Comparison of ENCODE assay signal across 16 cellular contexts in genomic region chr10:43208147-43209063, GRCh38. TPM values are rescaled to one million over a fixed set of nuclear protein-coding genes. Genes with fewer than 3 reads are reported as not detected.
DNase-seq lines count a peak whose midpoint lies in the region; ATAC-seq, FAIRE-seq and TF ChIP-seq lines count a peak whose summit lies in the region.
"Had no signal": no experiment of that assay in that cellular context is flagged by ENCODE, and none has a peak within 500 bp of the region (broad histone marks: within the 10 kb centered on the region; RNA-seq: fewer than 3 reads in every experiment).

No MANE protein-coding gene starts in this region.

- TF ChIP-seq EP300 in K562 (IDR thresholded peaks at IDR 0.05; ENCODE audit: low read length) = no peak

- H4K8ac ChIP-seq in mesenchymal stem cell (ENCODE audit: low read length) = no peak overlapping the region

- no peaks in the 10 kb centered on the region for H3K9me3 ChIP-seq in K562 (replicated peaks; ENCODE audit: control insufficient read depth, insufficient read depth, low read depth, low read length)
- H3K9me3 ChIP-seq in mesenchymal stem cell (ENCODE audit: control insufficient read depth, low read length) = no peaks in the 10 kb centered on the region

- H3K4me2 ChIP-seq in K562 (ENCODE audit: insufficient read depth, low read length) (no peak overlapping the region), mesenchymal stem cell (ENCODE audit: low read length, poor library complexity, severe bottlenecking) (no peak overlapping the region)

- TF ChIP-seq RAD21 in K562 (CRISPR knock-in tag; conservative IDR thresholded peaks at IDR 0.05 in 1 of 2, IDR thresholded peaks at IDR 0.05 in 1 of 2) = no peak

- H2BK120ac ChIP-seq in mesenchymal stem cell (ENCODE audit: low read depth, low read length) = no peak overlapping the region

- ATAC-seq in K562 = no peak
- ATAC-seq in HG02610 (IDR thresholded peaks at IDR 0.05; ENCODE audit: unreplicated experiment) = no peak
- no peak for ATAC-seq in GM18868 (IDR thresholded peaks at IDR 0.05; ENCODE audit: unreplicated experiment)
- ATAC-seq: CD8-positive, alpha-beta T cell; stimulated activated memory B cell treated with anti-CD40 and anti-IgM and Interleukin-4, amounts not matched to agents 10 μg/mL and 1 μg/mL and 100 μg/mL, for 72 hours had no signal

- no peak overlapping the region for H2BK12ac ChIP-seq in mesenchymal stem cell (ENCODE audit: low read length in 2 of 2)

- intact Hi-C loops in CD14-positive monocyte (cut with micrococcal nuclease) = loop anchor here (10.0 kb wide), 2 partner anchors 256 to 344 kb away; no protein-coding TSS in a partner anchor
- intact Hi-C loops in K562 (cut with micrococcal nuclease) = no loop called here

- TF ChIP-seq CTCF in CD14-positive monocyte (IDR thresholded peaks at IDR 0.05) = no peak
- TF ChIP-seq CTCF in K562 (IDR thresholded peaks at IDR 0.05 in 2 of 3, conservative IDR thresholded peaks at IDR 0.05 in 1 of 3; ENCODE audit: insufficient read depth in 2 of 3, low read depth in 1 of 3, low read length in 3 of 3) = no peak

- H3K27ac ChIP-seq in K562 (ENCODE audit: extremely low read depth, low read depth, low read length) = no peak overlapping the region
- no peak overlapping the region for H3K27ac ChIP-seq in mesenchymal stem cell (ENCODE audit: low read length, poor library complexity, severe bottlenecking)
- H3K27ac ChIP-seq: epithelial cell of prostate had no signal

- H3K4me1 ChIP-seq in K562 (replicated peaks in 1 of 2; ENCODE audit: control insufficient read depth in 2 of 2, insufficient read depth in 2 of 2, low read length in 2 of 2) (peaks cover 6 to 57% of the 10 kb centered on the region in 2 experiments; a peak in 3 of 5 replicates), mesenchymal stem cell (ENCODE audit: control insufficient read depth, insufficient read depth, low read depth, low read length) (peaks cover 16% of the 10 kb centered on the region)

- WGBS in K562 (ENCODE audit: insufficient coverage, low coverage, missing lambda C conversion rate) = 4% methylated on average over 16 of the region's 16 CpGs
- 82% methylated on average over 15 of the region's 16 CpGs for WGBS in mesenchymal stem cell

- BruUV-seq in K562 (replicated peaks; lab: Mats Ljungman, UMichigan) = no TSS peak

- no peak overlapping the region for H3K18ac ChIP-seq in mesenchymal stem cell (ENCODE audit: low read depth in 1 of 2, low read length in 2 of 2)

- peak; percentile 46 for FAIRE-seq in K562 (lab: Jason Lieb, UNC)
- FAIRE-seq: HTR-8/SVneo had no signal

- H4K91ac ChIP-seq in mesenchymal stem cell (ENCODE audit: low read length) = no peak overlapping the region

- H3K27me3 Mint-ChIP-seq in CD14-positive monocyte (ENCODE audit: low read depth in 3 of 3) = peaks cover 0 to 4% (median 0%) of the 10 kb centered on the region in 3 donors
- H3K27me3 Mint-ChIP-seq: activated naive CD4-positive, alpha-beta T cell treated with anti-CD3 and anti-CD28 coated beads, Interleukin-2, amount 50 U/mL, for 24 hours; stimulated activated memory B cell treated with anti-CD40 and anti-IgM and Interleukin-4, amounts not matched to agents 10 μg/mL and 1 μg/mL and 100 μg/mL, for 72 hours had no signal

- DNase-seq in 8988T = peak; percentile 13
- peak; percentile 43 for DNase-seq in CD14-positive monocyte (ENCODE audit: low spot score)
- DNase-seq in K562 (ENCODE audit: extremely low read depth in 1 of 4, low spot score in 3 of 4) = peak in 1 of 4 experiments; percentile 41
- DNase-seq in mesenteric fat pad (ENCODE audit: low spot score) = peak; percentile 74
- no peak for DNase-seq in NOMO-1 treated with dmso at 0.1 percent for 144 hours (lab: John Stamatoyannopoulos, UW; ENCODE audit: unreplicated experiment)
- no peak for DNase-seq in mesenchymal stem cell
- DNase-seq: central memory CD4-positive, alpha-beta T cell; stimulated activated CD4-positive, alpha-beta T cell treated with anti-CD3 and anti-CD28 coated beads, Interleukin-4, amount 100 ng/mL, for 4 hours had no signal

- 0 out of 2 replicates have a peak, but pooled peaks cover 8% of the 10 kb centered on the region for H4K20me1 ChIP-seq in K562 (replicated peaks; ENCODE audit: control insufficient read depth, insufficient read depth, low read length)

- H3K9ac ChIP-seq in K562 (ENCODE audit: insufficient read depth in 1 of 2, low read depth in 2 of 2, low read length in 2 of 2) (peak overlapping the region in 1 of 2 experiments; percentile 31; a peak in 2 of 4 replicates), mesenchymal stem cell (ENCODE audit: low read length) (no peak overlapping the region)

- H3K4ac ChIP-seq in mesenchymal stem cell (ENCODE audit: low read depth in 1 of 2, low read length in 2 of 2) = no peak overlapping the region

- H3K27me3 ChIP-seq in K562 (ENCODE audit: control insufficient read depth in 2 of 2, insufficient read depth in 2 of 2, low read length in 2 of 2) (peaks cover 6 to 33% of the 10 kb centered on the region in 2 experiments; a peak in 3 of 5 replicates), mesenchymal stem cell (ENCODE audit: control insufficient read depth in 1 of 2, insufficient read depth in 1 of 2, low read length in 2 of 2) (peaks cover 0 to 43% of the 10 kb centered on the region in 2 experiments)

- no peaks in the 10 kb centered on the region for H3K79me2 ChIP-seq in K562 (ENCODE audit: control insufficient read depth, insufficient read depth, low read length)

- no peaks in the 10 kb centered on the region for H3K79me1 ChIP-seq in mesenchymal stem cell (replicated peaks; ENCODE audit: low read length, poor library complexity, severe bottlenecking)

- H3K4me1 Mint-ChIP-seq in CD14-positive monocyte = peaks cover 5% of the 10 kb centered on the region
- H3K4me1 Mint-ChIP-seq: activated naive CD4-positive, alpha-beta T cell treated with anti-CD3 and anti-CD28 coated beads, Interleukin-2, amount 50 U/mL, for 24 hours; stimulated activated memory B cell treated with anti-CD40 and anti-IgM and Interleukin-4, amounts not matched to agents 10 μg/mL and 1 μg/mL and 100 μg/mL, for 72 hours had no signal

- no peaks in the 10 kb centered on the region for H3K9me1 ChIP-seq in K562 (ENCODE audit: control insufficient read depth, insufficient read depth, low read length)

- H3K36me3 ChIP-seq in K562 (ENCODE audit: control insufficient read depth, insufficient read depth, low read length) (no peaks in the 10 kb centered on the region), mesenchymal stem cell (ENCODE audit: control insufficient read depth in 1 of 2, insufficient read depth in 2 of 2, low read depth in 1 of 2, low read length in 2 of 2) (no peaks in the 10 kb centered on the region)

- in situ Hi-C loops in K562 (cut with MboI) = no loop called here

- no peak overlapping the region for H2AFZ ChIP-seq in K562 (ENCODE audit: low read depth, low read length)
- H2AFZ ChIP-seq in mesenchymal stem cell (ENCODE audit: low read depth, low read length) = no peak overlapping the region

- H3K23ac ChIP-seq in mesenchymal stem cell (ENCODE audit: low read length in 2 of 2) = no peak overlapping the region

- no peak overlapping the region for H3K27ac Mint-ChIP-seq in CD14-positive monocyte
- H3K27ac Mint-ChIP-seq: activated naive CD4-positive, alpha-beta T cell treated with anti-CD3 and anti-CD28 coated beads, Interleukin-2, amount 50 U/mL, for 24 hours; CD8-positive, alpha-beta T cell; stimulated activated memory B cell treated with anti-CD40 and anti-IgM and Interleukin-4, amounts not matched to agents 10 μg/mL and 1 μg/mL and 100 μg/mL, for 72 hours had no signal

- H3K14ac ChIP-seq in mesenchymal stem cell (ENCODE audit: low read length in 2 of 2) = no peak overlapping the region

- no peak overlapping the region for H2BK5ac ChIP-seq in mesenchymal stem cell (ENCODE audit: low read depth, low read length, poor library complexity, severe bottlenecking)

- no peak for TF ChIP-seq POLR2A in K562 (conservative IDR thresholded peaks at IDR 0.05)

- no peak overlapping the region for H2AK5ac ChIP-seq in mesenchymal stem cell (ENCODE audit: low read length, severe bottlenecking)

- POLR2A ChIA-PET in K562 (lab: Yijun Ruan, JAX) = no interaction called here

- no peaks in the 10 kb centered on the region for H3K36me3 Mint-ChIP-seq in CD14-positive monocyte
- H3K36me3 Mint-ChIP-seq: activated naive CD4-positive, alpha-beta T cell treated with anti-CD3 and anti-CD28 coated beads, Interleukin-2, amount 50 U/mL, for 24 hours; CD8-positive, alpha-beta T cell; stimulated activated memory B cell treated with anti-CD40 and anti-IgM and Interleukin-4, amounts not matched to agents 10 μg/mL and 1 μg/mL and 100 μg/mL, for 72 hours had no signal

- H2BK15ac ChIP-seq in mesenchymal stem cell (ENCODE audit: low read depth, poor library complexity, severe bottlenecking) = no peak overlapping the region

- CTCF ChIA-PET in K562 (lab: Yijun Ruan, JAX; ENCODE audit: low intra/inter-chr PET ratio) = no interaction called here

- H3K9me3 Mint-ChIP-seq in CD14-positive monocyte = peaks cover 0 to 3% (median 0%) of the 10 kb centered on the region in 7 donors
- H3K9me3 Mint-ChIP-seq: activated naive CD4-positive, alpha-beta T cell treated with anti-CD3 and anti-CD28 coated beads, Interleukin-2, amount 50 U/mL, for 24 hours; CD8-positive, alpha-beta T cell; stimulated activated memory B cell treated with anti-CD40 and anti-IgM and Interleukin-4, amounts not matched to agents 10 μg/mL and 1 μg/mL and 100 μg/mL, for 72 hours had no signal

- H3K4me3 ChIP-seq in K562 (no peak overlapping the region), mesenchymal stem cell (ENCODE audit: insufficient read depth in 1 of 2, low read depth in 1 of 2, low read length in 2 of 2) (no peak overlapping the region)

- H3K4me3 Mint-ChIP-seq in CD14-positive monocyte = no peak overlapping the region
- H3K4me3 Mint-ChIP-seq: activated naive CD4-positive, alpha-beta T cell treated with anti-CD3 and anti-CD28 coated beads, Interleukin-2, amount 50 U/mL, for 24 hours; CD8-positive, alpha-beta T cell; stimulated activated memory B cell treated with anti-CD40 and anti-IgM and Interleukin-4, amounts not matched to agents 10 μg/mL and 1 μg/mL and 100 μg/mL, for 72 hours had no signal

RNA-seq across cellular contexts. Expression of gene RASGEF1A, which starts 58.5 kb away (rescaled TPM):
- polyA plus RNA-seq in CD14-positive monocyte (1 to 10 TPM in 1 of 2 donors, under 1 TPM in 1; 0.68 to 1.8 TPM), K562 (2011; rRNA removed) (25.3 and 28.7 TPM in 2 replicates), K562 (2014; fragmentation: Illumina TruSeq; extraction: Trizol) (14.7 and 18.9 TPM in 2 replicates), K562 (2014; fragmentation: Nextera tagmentation; extraction: Ambion mirVana) (1 to 10 TPM; 1.6 to 2.9 TPM), K562 (2014; rRNA removed) (24.2 and 27.9 TPM in 2 replicates)
- 16.2 and 38.5 TPM in 2 replicates for total RNA-seq in K562 (2011; cell fraction: chromatin; rRNA removed; ENCODE audit: low replicate concordance)
- total RNA-seq in K562 (2011; cell fraction: nucleolus; rRNA removed) = 29.0 and 30.1 TPM in 2 replicates
- 17.3 and 19.3 TPM in 2 replicates for total RNA-seq in K562 (2011; cell fraction: nucleoplasm; rRNA removed)
- total RNA-seq in K562 (2014; rRNA removed) (29.7 and 32.0 TPM in 2 replicates), K562 (2014; rRNA removed; fragmentation: Illumina TruSeq; extraction: Trizol) (8.1 and 9.2 TPM in 2 replicates), K562 (2015; rRNA removed; fragmentation: Illumina TruSeq; extraction: Trizol) (9.8 and 10.2 TPM in 2 replicates), K562 (2021) (20.9 and 21.5 TPM in 2 replicates), mesenteric fat pad (1.8 TPM)
- 27.5 and 49.3 TPM in 2 replicates for polyA plus RNA-seq in K562 (2011; cell fraction: cytosol; rRNA removed)
- polyA plus RNA-seq in K562 (2011; cell fraction: nucleus; rRNA removed) = 38.8 and 68.7 TPM in 2 replicates
- 7.4 and 13.1 TPM in 2 replicates for polyA plus RNA-seq in K562 (2012)
- polyA minus RNA-seq in K562 (2011; rRNA and poly(A)+ RNA removed) = 9.3 and 18.5 TPM in 2 replicates
- polyA minus RNA-seq in K562 (2011; cell fraction: cytosol; rRNA and poly(A)+ RNA removed) = 19.4 and 20.6 TPM in 2 replicates
- polyA minus RNA-seq in K562 (2011; cell fraction: nucleus; rRNA and poly(A)+ RNA removed) = 21.3 TPM in 2 replicates
- 1.4 TPM for polyA plus RNA-seq in mesenchymal stem cell (2013, experiment 1 of 2)
- 1.3 TPM for polyA plus RNA-seq in mesenchymal stem cell (2013, experiment 2 of 2)
- total RNA-seq: Daoy had no signal

Comparison
In these comparisons a context has a peak if more than half of its experiments do, and no peak if none do; other contexts are left out.
1. DNase-seq: peak in 8988T (single experiment), CD14-positive monocyte (single experiment) and mesenteric fat pad (single experiment); none in NOMO-1 treated with dmso at 0.1 percent for 144 hours (single experiment) and mesenchymal stem cell (single experiment).